In genomic region chr12:99153283-99153682, GRCh38 we compare ENCODE assay signal across 30 cellular contexts.
"Had no signal": no experiment of that assay in that cellular context is flagged by ENCODE, and none has a peak within 500 bp of the region (broad histone marks: within the 10 kb centered on the region; RNA-seq: fewer than 3 reads in every experiment).

No MANE protein-coding gene starts in this region.

- H3K9me3 Mint-ChIP-seq: activated CD4-positive, alpha-beta memory T cell treated with anti-CD3 and anti-CD28 coated beads, Interleukin-2, amount 10 ng/mL, durations not matched to agents 7 days and 5 days; activated CD4-positive, alpha-beta T cell treated with anti-CD3 and anti-CD28 coated beads, Interleukin-2, amount 10 ng/mL, durations not matched to agents 7 days and 5 days; activated naive CD8-positive, alpha-beta T cell treated with anti-CD3 and anti-CD28 coated beads, Interleukin-2, amount 50 U/mL, for 24 hours; activated T-cell treated with anti-CD3 and anti-CD28 coated beads, Interleukin-2, amount 50 U/mL, for 24 hours; activated T-helper 17 cell treated with anti-CD3 and anti-CD28 coated beads, Interleukin-2, amount 50 U/mL, for 72 hours; endodermal cell; WTC11 had no signal

- H3K4me3 ChIP-seq: lower lobe of right lung, mucosa of descending colon, ovary, skin epidermis, thoracic aorta had no signal

- H3K4me3 Mint-ChIP-seq: activated CD4-positive, alpha-beta memory T cell treated with anti-CD3 and anti-CD28 coated beads, Interleukin-2, amount 10 ng/mL, durations not matched to agents 7 days and 5 days; activated CD4-positive, alpha-beta T cell treated with anti-CD3 and anti-CD28 coated beads, Interleukin-2, amount 10 ng/mL, durations not matched to agents 7 days and 5 days; activated naive CD4-positive, alpha-beta T cell treated with anti-CD3 and anti-CD28 coated beads, Interleukin-2, amount 50 U/mL, for 24 hours; activated naive CD8-positive, alpha-beta T cell treated with anti-CD3 and anti-CD28 coated beads, Interleukin-2, amount 50 U/mL, for 24 hours; activated T-cell treated with anti-CD3 and anti-CD28 coated beads, Interleukin-2, amount 50 U/mL, for 24 hours; activated T-helper 17 cell treated with anti-CD3 and anti-CD28 coated beads, Interleukin-2, amount 50 U/mL, for 72 hours; endodermal cell; natural killer cell treated with Interleukin-12 subunit alpha and Interleukin-12 subunit beta and Interleukin-15 and Interleukin-18, amount 100 ng/mL, for 72 hours; WTC11 had no signal

- H3K36me3 ChIP-seq: heart left ventricle, lower lobe of right lung, ovary, thoracic aorta had no signal

- H3K27ac ChIP-seq: lower lobe of right lung, ovary, skin epidermis, thoracic aorta had no signal

- H3K27me3 ChIP-seq: heart left ventricle, ovary had no signal

- H3K9me3 ChIP-seq: heart left ventricle, lower lobe of right lung, mucosa of descending colon, ovary, thoracic aorta had no signal

- DNase-seq: activated CD4-positive, alpha-beta memory T cell treated with anti-CD3 and anti-CD28 coated beads, Interleukin-2, amount 10 ng/mL, durations not matched to agents 7 days and 5 days; activated CD4-positive, alpha-beta T cell treated with anti-CD3 and anti-CD28 coated beads for 1 hour; activated CD4-positive, alpha-beta T cell treated with anti-CD3 and anti-CD28 coated beads, Interleukin-2, amount 10 ng/mL, durations not matched to agents 7 days and 5 days; activated CD8-positive, alpha-beta memory T cell treated with anti-CD3 and anti-CD28 coated beads, Interleukin-2, amount 50 U/mL, for 48 hours; activated naive CD8-positive, alpha-beta T cell treated with anti-CD3 and anti-CD28 coated beads, Interleukin-2, amount 50 U/mL, for 24 hours; activated T-cell treated with anti-CD3 and anti-CD28 coated beads, Interleukin-2, amount 50 U/mL, for 24 hours; amygdala; cortex of kidney; endodermal cell; foreskin fibroblast; heart left ventricle; lower lobe of right lung; mesenchymal stem cell; mucosa of descending colon; ovary; retina; stimulated activated CD4-positive, alpha-beta T cell treated with anti-CD3 and anti-CD28 coated beads, Interleukin-12 subunit alpha, Interleukin-12 subunit beta, amount 100 ng/mL, for 4 hours; stimulated activated CD4-positive, alpha-beta T cell treated with anti-CD3 and anti-CD28 coated beads, Interleukin-4, amount 100 ng/mL, for 1 hour; stimulated activated naive CD8-positive, alpha-beta T cell treated with anti-CD3 and anti-CD28 coated beads, Interleukin-15, Interleukin-2, amounts not matched to agents 100 U/mL and 50 U/mL, for 24 hours; T-helper 2 cell; trophoblast cell had no signal

- H3K36me3 Mint-ChIP-seq: activated naive CD4-positive, alpha-beta T cell treated with anti-CD3 and anti-CD28 coated beads, Interleukin-2, amount 50 U/mL, for 24 hours; natural killer cell treated with Interleukin-12 subunit alpha and Interleukin-12 subunit beta and Interleukin-15 and Interleukin-18, amount 100 ng/mL, for 72 hours; WTC11 had no signal

- H3K4me1 Mint-ChIP-seq: activated CD4-positive, alpha-beta memory T cell treated with anti-CD3 and anti-CD28 coated beads, Interleukin-2, amount 10 ng/mL, durations not matched to agents 7 days and 5 days; activated CD4-positive, alpha-beta T cell treated with anti-CD3 and anti-CD28 coated beads, Interleukin-2, amount 10 ng/mL, durations not matched to agents 7 days and 5 days; activated naive CD4-positive, alpha-beta T cell treated with anti-CD3 and anti-CD28 coated beads, Interleukin-2, amount 50 U/mL, for 24 hours; activated naive CD8-positive, alpha-beta T cell treated with anti-CD3 and anti-CD28 coated beads, Interleukin-2, amount 50 U/mL, for 24 hours; activated T-helper 17 cell treated with anti-CD3 and anti-CD28 coated beads, Interleukin-2, amount 50 U/mL, for 72 hours had no signal

- H3K27me3 Mint-ChIP-seq: activated CD4-positive, alpha-beta memory T cell treated with anti-CD3 and anti-CD28 coated beads, Interleukin-2, amount 10 ng/mL, durations not matched to agents 7 days and 5 days; activated CD4-positive, alpha-beta T cell treated with anti-CD3 and anti-CD28 coated beads, Interleukin-2, amount 10 ng/mL, durations not matched to agents 7 days and 5 days; activated naive CD4-positive, alpha-beta T cell treated with anti-CD3 and anti-CD28 coated beads, Interleukin-2, amount 50 U/mL, for 24 hours; activated naive CD8-positive, alpha-beta T cell treated with anti-CD3 and anti-CD28 coated beads, Interleukin-2, amount 50 U/mL, for 24 hours; activated T-cell treated with anti-CD3 and anti-CD28 coated beads, Interleukin-2, amount 50 U/mL, for 24 hours; natural killer cell treated with Interleukin-12 subunit alpha and Interleukin-12 subunit beta and Interleukin-15 and Interleukin-18, amount 100 ng/mL, for 72 hours; progenitor cell of endocrine pancreas had no signal

- ATAC-seq: activated naive CD8-positive, alpha-beta T cell treated with anti-CD3 and anti-CD28 coated beads, Interleukin-2, amount 50 U/mL, for 24 hours; activated T-helper 17 cell treated with anti-CD3 and anti-CD28 coated beads, Interleukin-2, amount 50 U/mL, for 72 hours; esophagus mucosa; heart left ventricle; lower lobe of right lung; mucosa of descending colon; natural killer cell treated with Interleukin-12 subunit alpha and Interleukin-12 subunit beta and Interleukin-15 and Interleukin-18, amount 100 ng/mL, for 72 hours; sciatic nerve; stimulated activated naive CD8-positive, alpha-beta T cell treated with anti-CD3 and anti-CD28 coated beads, Interleukin-15, Interleukin-2, amounts not matched to agents 100 U/mL and 50 U/mL, for 24 hours; WTC11 had no signal

- H3K4me1 ChIP-seq: heart left ventricle, lower lobe of right lung had no signal
